14 cellular contexts compared by ENCODE assay signal in the genomic region with DNA sequence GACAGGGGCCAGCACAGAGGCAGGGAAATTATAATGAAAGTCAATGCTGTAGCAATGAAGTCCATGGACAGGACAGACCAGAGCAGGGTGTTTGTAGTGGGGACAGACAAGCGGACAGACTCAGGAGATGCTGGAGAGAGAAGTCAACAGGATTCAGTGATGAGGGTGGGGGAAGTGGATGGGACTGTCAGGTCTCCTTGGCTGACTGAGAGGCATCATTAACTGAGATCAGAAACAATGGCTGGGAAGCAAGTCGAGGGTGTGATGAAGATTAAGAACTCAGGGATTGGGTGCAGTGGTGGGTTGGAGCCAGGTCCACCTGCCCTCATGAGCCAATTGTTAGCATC. TPM values are rescaled to one million over a fixed set of nuclear protein-coding genes. Genes with fewer than 3 reads are reported as not detected.
A peak's percentile ranks its signal among the peaks of the same experiment; 100 is the strongest.
DNase-seq lines count a peak whose midpoint lies in the region; ATAC-seq lines count a peak whose summit lies in the region.
"Had no signal": no experiment of that assay in that cellular context is flagged by ENCODE, and none has a peak within 500 bp of the region (broad histone marks: within the 10 kb centered on the region; RNA-seq: fewer than 3 reads in every experiment).

No MANE protein-coding gene starts in this region.

- H3K4me1 Mint-ChIP-seq in CD4-positive, alpha-beta memory T cell: peaks cover 49 to 76% (median 61%) of the 10 kb centered on the region in 4 donors
- peaks cover 27% of the 10 kb centered on the region for H3K4me1 Mint-ChIP-seq in activated naive CD8-positive, alpha-beta T cell treated with anti-CD3 and anti-CD28 coated beads, Interleukin-2, amount 10 ng/mL, durations not matched to agents 7 days and 5 days

- H3K36me3 Mint-ChIP-seq in CD4-positive, alpha-beta memory T cell: peaks cover 39 to 44% of the 10 kb centered on the region in 2 donors
- H3K36me3 Mint-ChIP-seq in activated naive CD8-positive, alpha-beta T cell treated with anti-CD3 and anti-CD28 coated beads, Interleukin-2, amount 10 ng/mL, durations not matched to agents 7 days and 5 days: peaks cover 54% of the 10 kb centered on the region

- peaks cover 48% of the 10 kb centered on the region for H3K4me1 ChIP-seq in CD4-positive, alpha-beta memory T cell (ENCODE audit: insufficient read depth, low read length)

- H3K27ac Mint-ChIP-seq in CD4-positive, alpha-beta memory T cell: peak overlapping the region in 6 of 7 donors; percentile 32 to 88 (median 62)
- peak overlapping the region; percentile 62 for H3K27ac Mint-ChIP-seq in activated naive CD8-positive, alpha-beta T cell treated with anti-CD3 and anti-CD28 coated beads, Interleukin-2, amount 10 ng/mL, durations not matched to agents 7 days and 5 days

- H3K4me3 ChIP-seq in CD4-positive, alpha-beta memory T cell (ENCODE audit: low read length in 2 of 2): no peak overlapping the region
- H3K4me3 ChIP-seq: Peyer's patch had no signal

- H3K9me3 Mint-ChIP-seq in CD4-positive, alpha-beta memory T cell: peaks cover 0 to 1% (median 0%) of the 10 kb centered on the region in 8 donors
- H3K9me3 Mint-ChIP-seq in activated naive CD8-positive, alpha-beta T cell treated with anti-CD3 and anti-CD28 coated beads, Interleukin-2, amount 10 ng/mL, durations not matched to agents 7 days and 5 days: no peaks in the 10 kb centered on the region

- peaks cover 13% of the 10 kb centered on the region for H3K36me3 ChIP-seq in CD4-positive, alpha-beta memory T cell (ENCODE audit: insufficient read depth, low read length)

- peak overlapping the region in 2 of 8 donors; percentile 47 to 65 for H3K4me3 Mint-ChIP-seq in CD4-positive, alpha-beta memory T cell
- no peak overlapping the region for H3K4me3 Mint-ChIP-seq in activated naive CD8-positive, alpha-beta T cell treated with anti-CD3 and anti-CD28 coated beads, Interleukin-2, amount 10 ng/mL, durations not matched to agents 7 days and 5 days

- no peak for DNase-seq in CD4-positive, alpha-beta memory T cell
- no peak for DNase-seq in activated naive CD8-positive, alpha-beta T cell treated with anti-CD3 and anti-CD28 coated beads, Interleukin-2, amount 10 ng/mL, durations not matched to agents 7 days and 5 days
- DNase-seq in NCI-H526 treated with DMSO at 0.1 percent for 48 hours (lab: John Stamatoyannopoulos, UW): no peak
- no peak for DNase-seq in NCI-H146 (lab: John Stamatoyannopoulos, UW)
- DNase-seq in GF-D8 (lab: John Stamatoyannopoulos, UW): no peak
- DNase-seq: activated gamma-delta T cell, cortex of kidney, kidney glomerular epithelial cell, Peyer's patch, small intestine had no signal

- H3K27ac ChIP-seq in CD4-positive, alpha-beta memory T cell (ENCODE audit: low read depth, low read length): no peak overlapping the region
- H3K27ac ChIP-seq: C4-2B had no signal

- no peaks in the 10 kb centered on the region for H3K9me3 ChIP-seq in CD4-positive, alpha-beta memory T cell (ENCODE audit: control insufficient read depth in 1 of 2, low read length in 2 of 2)
- H3K9me3 ChIP-seq: Peyer's patch had no signal

- ATAC-seq in GM18907 (IDR thresholded peaks at IDR 0.05; ENCODE audit: unreplicated experiment): peak; percentile 11
- ATAC-seq in HG03103 (IDR thresholded peaks at IDR 0.05; ENCODE audit: low read depth, unreplicated experiment): peak; percentile 8
- no peak for ATAC-seq in activated naive CD8-positive, alpha-beta T cell treated with anti-CD3 and anti-CD28 coated beads, Interleukin-2, amount 10 ng/mL, durations not matched to agents 7 days and 5 days (ENCODE audit: low read depth)
- ATAC-seq in GM18519 (IDR thresholded peaks at IDR 0.05; ENCODE audit: low FRiP score, unreplicated experiment): no peak

- POLR2A ChIA-PET in CD4-positive, alpha-beta memory T cell (lab: Charles Lee; ENCODE audit: partially characterized antibody): interaction anchor here (0.5 kb wide), 1 partner anchor 179 kb away, joined by 3 read pairs; no protein-coding TSS in a partner anchor
- POLR2A ChIA-PET in activated naive CD8-positive, alpha-beta T cell treated with anti-CD3 and anti-CD28 coated beads, Interleukin-2, amount 10 ng/mL, durations not matched to agents 7 days and 5 days (lab: Charles Lee): no interaction called here

- intact Hi-C loops in CD4-positive, alpha-beta memory T cell (cut with micrococcal nuclease): no loop called here

- H3K27me3 ChIP-seq in CD4-positive, alpha-beta memory T cell (ENCODE audit: insufficient read depth, low read length): no peaks in the 10 kb centered on the region
- H3K27me3 ChIP-seq: Peyer's patch had no signal

- no peaks in the 10 kb centered on the region for H3K27me3 Mint-ChIP-seq in CD4-positive, alpha-beta memory T cell
- no peaks in the 10 kb centered on the region for H3K27me3 Mint-ChIP-seq in activated naive CD8-positive, alpha-beta T cell treated with anti-CD3 and anti-CD28 coated beads, Interleukin-2, amount 10 ng/mL, durations not matched to agents 7 days and 5 days

- CTCF ChIA-PET in CD4-positive, alpha-beta memory T cell (lab: Charles Lee; ENCODE audit: partially characterized antibody): interaction anchor here (1.0 to 1.5 kb wide), 2 partner anchors 11 to 29 kb away, joined by 3 to 5 read pairs; no protein-coding TSS in a partner anchor

RNA-seq across cellular contexts. Expression of gene CD58, which starts 25.5 kb away (rescaled TPM):
- total RNA-seq in CD4-positive, alpha-beta memory T cell: 10 to 100 TPM; 25.2 to 30.9 TPM
- 10 to 100 TPM; 58.2 to 61.3 TPM for polyA plus RNA-seq in CD4-positive, alpha-beta memory T cell
- total RNA-seq in activated naive CD8-positive, alpha-beta T cell treated with anti-CD3 and anti-CD28 coated beads, Interleukin-2, amount 10 ng/mL, durations not matched to agents 7 days and 5 days: 10 to 100 TPM; 23.6 to 25.1 TPM

Comparison
In these comparisons a context has a peak if more than half of its experiments do, and no peak if none do; other contexts are left out.
1. ATAC-seq: peak in GM18907 (single experiment) and HG03103 (single experiment); none in activated naive CD8-positive, alpha-beta T cell treated with anti-CD3 and anti-CD28 coated beads, Interleukin-2, amount 10 ng/mL, durations not matched to agents 7 days and 5 days (single experiment) and GM18519 (single experiment).